8 cellular contexts compared by ENCODE assay signal in the genomic region with DNA sequence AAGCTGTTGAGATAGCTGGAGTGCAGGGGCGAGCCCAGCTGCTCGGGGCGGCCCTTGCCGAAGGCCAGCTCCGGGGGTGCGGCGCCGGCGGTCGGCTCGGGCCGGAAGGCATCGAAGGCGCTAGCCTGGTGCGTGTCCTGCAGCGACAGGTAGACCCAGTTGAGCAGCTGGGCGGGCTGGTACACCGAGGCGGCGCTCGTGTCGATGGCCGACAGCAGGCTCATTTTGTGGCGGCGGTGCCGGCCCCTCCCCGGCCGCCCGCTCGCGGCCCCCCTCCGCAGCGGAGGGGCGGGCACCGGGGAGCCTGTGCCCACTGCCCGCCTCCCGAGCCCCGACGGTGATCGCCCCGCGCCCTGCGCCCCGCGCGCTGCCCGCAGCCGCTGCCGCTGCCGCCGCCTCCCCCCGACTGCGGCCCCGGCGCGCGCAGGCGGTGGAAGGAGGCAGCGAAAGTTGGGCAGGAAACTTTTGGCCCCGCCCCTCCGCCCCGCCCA. TPM values are rescaled to one million over a fixed set of nuclear protein-coding genes. Genes with fewer than 3 reads are reported as not detected.
DNase-seq lines count a peak whose midpoint lies in the region; ATAC-seq and TF ChIP-seq lines count a peak whose summit lies in the region.

A gene (minus strand): TSS at position 408 of the 491 bp plus-strand sequence. CDS start 184 bp downstream, at position 224.

- H3K36me3 ChIP-seq in BLaER1 = peaks cover 5% of the 10 kb centered on the region; the same call in 1 of the 2 replicates
- H3K36me3 ChIP-seq in mesendoderm (ENCODE audit: control insufficient read depth, insufficient read depth, low read length) = no peaks in the 10 kb centered on the region
- H3K36me3 ChIP-seq in testis (ENCODE audit: low read depth, missing control alignments) = no peaks in the 10 kb centered on the region

- CTCF ChIA-PET in RWPE1 (lab: Yijun Ruan, JAX) = interaction anchor here (0.6 kb wide), 2 partner anchors 602 to 996 kb away, joined by 3 read pairs; no protein-coding TSS in a partner anchor

- ATAC-seq in GM18907 (IDR thresholded peaks at IDR 0.05; ENCODE audit: unreplicated experiment) (peak; percentile 49), HG03025 (IDR thresholded peaks at IDR 0.05; ENCODE audit: low FRiP score, unreplicated experiment) (peak; percentile 42)

- no peak for TF ChIP-seq CTCF in RWPE1 (conservative IDR thresholded peaks at IDR 0.05; ENCODE audit: low read depth)
- no peak for TF ChIP-seq CTCF in testis (IDR thresholded peaks at IDR 0.05)

- no peaks in the 10 kb centered on the region for H3K79me1 ChIP-seq in mesendoderm (ENCODE audit: low read length)

- H3K23ac ChIP-seq in mesendoderm (ENCODE audit: low read length) = no peak within 1 kb of the TSS

- no peak within 1 kb of the TSS for H2BK120ac ChIP-seq in mesendoderm (ENCODE audit: low read depth, low read length)

- peaks cover 44% of the 10 kb centered on the region for H4K20me1 ChIP-seq in BLaER1

- no peak within 1 kb of the TSS for H2BK5ac ChIP-seq in mesendoderm (ENCODE audit: low read length)

- H3K4ac ChIP-seq in mesendoderm (ENCODE audit: low read depth, low read length) = no peak within 1 kb of the TSS

- H4K5ac ChIP-seq in mesendoderm (ENCODE audit: low read length) = no peak within 1 kb of the TSS

- H3K27me3 ChIP-seq in BLaER1 (no peaks in the 10 kb centered on the region), mesendoderm (ENCODE audit: insufficient read depth, low read length, poor library complexity) (no peaks in the 10 kb centered on the region), testis (no peaks in the 10 kb centered on the region)

- POLR2A ChIA-PET in RWPE1 (lab: Yijun Ruan, JAX; ENCODE audit: low non-redundant PET) = no interaction called here

- H3K4me1 ChIP-seq in BLaER1 (peaks cover 57% of the 10 kb centered on the region), mesendoderm (ENCODE audit: control insufficient read depth, low read depth, low read length) (peaks cover 14% of the 10 kb centered on the region), testis (peaks cover 41% of the 10 kb centered on the region)

- DNase-seq in RWPE1 (ENCODE audit: low spot score) (peak; percentile 52), ecto neural progenitor cell (ENCODE audit: low spot score) (peak; percentile 82), mesendoderm (peak; percentile 75), testis (peak; percentile 43), NCI-H1694 treated with DMSO at 0.1 percent for 48 hours (lab: John Stamatoyannopoulos, UW) (no peak)

- intact Hi-C loops in testis (cut with DNase I; ENCODE audit: low total_unique reads) = no loop called here

- WGBS in mesendoderm (ENCODE audit: extremely low coverage, insufficient coverage, low lambda C conversion rate) = no CpG with 5 or more reads among the region's 62 CpGs
- WGBS in testis, 2 donors = 1% methylated on average over 40 of the region's 62 CpGs; no CpG with 5 or more reads in 1 of the 2 donors

- peak within 1 kb of the TSS; percentile 90 for H3K4me2 ChIP-seq in BLaER1
- H3K4me2 ChIP-seq in mesendoderm (ENCODE audit: low read length) = peak within 1 kb of the TSS; percentile 90

- no peak within 1 kb of the TSS for H2BK15ac ChIP-seq in mesendoderm (replicated peaks; ENCODE audit: low read depth)

- peak within 1 kb of the TSS; percentile 84 for H3K9ac ChIP-seq in BLaER1
- peak within 1 kb of the TSS; percentile 75 for H3K9ac ChIP-seq in mesendoderm (ENCODE audit: low read length)

- H3K79me2 ChIP-seq in mesendoderm (ENCODE audit: control insufficient read depth, insufficient read depth, low read length) = no peaks in the 10 kb centered on the region

- H3K18ac ChIP-seq in mesendoderm (ENCODE audit: low read length) = peak within 1 kb of the TSS; percentile 41

- H3K4me3 ChIP-seq in BLaER1 (peak within 1 kb of the TSS; percentile 83), mesendoderm (ENCODE audit: low read length) (peak within 1 kb of the TSS; percentile 51), testis (peak within 1 kb of the TSS; percentile 81 to 96)

- no peaks in the 10 kb centered on the region for H3K9me3 ChIP-seq in BLaER1
- H3K9me3 ChIP-seq in testis = no peaks in the 10 kb centered on the region

- H4K8ac ChIP-seq in mesendoderm (ENCODE audit: low read depth, low read length) = no peak within 1 kb of the TSS

- H3K27ac ChIP-seq in BLaER1 (peak within 1 kb of the TSS; percentile 81), RWPE1 (peak within 1 kb of the TSS; percentile 76), mesendoderm (ENCODE audit: low read depth, low read length) (peak within 1 kb of the TSS; percentile 49), testis (peak within 1 kb of the TSS; percentile 80 to 83)

- no peak within 1 kb of the TSS for H2AK5ac ChIP-seq in mesendoderm (ENCODE audit: low read length)

- TF ChIP-seq POLR2A in testis (IDR thresholded peaks at IDR 0.05) = peak; percentile 11

- peak within 1 kb of the TSS; percentile 85 for H3K56ac ChIP-seq in mesendoderm (ENCODE audit: low read length)

RNA-seq across cellular contexts. Expression of the gene that starts here (rescaled TPM):
- polyA plus RNA-seq in mesendoderm (2013, experiment 1 of 2) = 4.7 TPM
- polyA plus RNA-seq in mesendoderm (2013, experiment 2 of 2) = 5.0 TPM
- 10 to 100 TPM; 31.3 to 38.6 TPM for total RNA-seq in testis
- polyA plus RNA-seq in testis (ENCODE audit: insufficient read depth, low read depth, low replicate concordance) = 27.7 TPM
